In genomic region chr6:33901822-33902816, GRCh38 we compare ENCODE assay signal across 1 cellular context.
TF ChIP-seq lines count a peak whose summit lies in the region.

No MANE protein-coding gene starts in this region.

TF ChIP-seq in K562, 482 proteins besides CTCF, POLR2A, EP300 and RAD21 (continued from another document and continues in another):
- TF ChIP-seq GTF3C2 (IDR thresholded peaks at IDR 0.05; ENCODE audit: borderline replicate concordance, extremely low read depth, insufficient read length) (no peak), ATF4 (CRISPR knock-in tag; IDR thresholded peaks at IDR 0.05) (no peak), DNMT1 (IDR thresholded peaks at IDR 0.05) (no peak), MYBL2 (IDR thresholded peaks at IDR 0.05; ENCODE audit: low read depth) (no peak), MYBL2 (CRISPR knock-in tag; IDR thresholded peaks at IDR 0.05; ENCODE audit: borderline replicate concordance) (no peak), ATF1 (CRISPR knock-in tag; IDR thresholded peaks at IDR 0.05) (no peak), ATF1 (tag; IDR thresholded peaks at IDR 0.05) (no peak), CBFA2T3 (IDR thresholded peaks at IDR 0.05) (peak; percentile 86), KDM4B (IDR thresholded peaks at IDR 0.05; ENCODE audit: borderline replicate concordance in 2 of 2, low read depth in 1 of 2) (no peak), BCOR (IDR thresholded peaks at IDR 0.05) (peak; percentile 80; the same call in 1 of the 2 replicates), PHF8 (IDR thresholded peaks at IDR 0.05; ENCODE audit: borderline replicate concordance, low read length) (no peak), FOXM1 (IDR thresholded peaks at IDR 0.05; ENCODE audit: low read depth) (0 out of 2 replicates have a peak, but pooled peaks have one; percentile 50), FOXM1 (CRISPR knock-in tag; IDR thresholded peaks at IDR 0.05; ENCODE audit: low read depth) (no peak), ZNF239 (CRISPR knock-in tag; IDR thresholded peaks at IDR 0.05) (no peak), TAF1 (IDR thresholded peaks at IDR 0.05; ENCODE audit: control insufficient read depth, extremely low read depth, insufficient read depth, low read length, severe bottlenecking) (no peak), ZNF639 (CRISPR knock-in tag; conservative IDR thresholded peaks at IDR 0.05 in 1 of 2, IDR thresholded peaks at IDR 0.05 in 1 of 2) (no peak), NFIC (IDR thresholded peaks at IDR 0.05) (0 out of 2 replicates have a peak, but pooled peaks have one; percentile 31), TEAD1 (CRISPR knock-in tag; IDR thresholded peaks at IDR 0.05) (no peak), THRAP3 (IDR thresholded peaks at IDR 0.05; ENCODE audit: borderline replicate concordance) (no peak), BRD4 (IDR thresholded peaks at IDR 0.05) (no peak), MTA2 (IDR thresholded peaks at IDR 0.05; ENCODE audit: low read depth) (peak; percentile 49), PTBP1 (IDR thresholded peaks at IDR 0.05; ENCODE audit: low read depth, low read length) (no peak), CHCHD3 (CRISPR knock-in tag; IDR thresholded peaks at IDR 0.05) (no peak), ILF3 (IDR thresholded peaks at IDR 0.05; ENCODE audit: borderline replicate concordance) (no peak), KDM2B (CRISPR knock-in tag; IDR thresholded peaks at IDR 0.05) (no peak), ETS2 (tag; IDR thresholded peaks at IDR 0.05; ENCODE audit: borderline replicate concordance, poor library complexity, severe bottlenecking) (no peak), HIVEP1 (CRISPR knock-in tag; IDR thresholded peaks at IDR 0.05) (no peak), HDAC6 (IDR thresholded peaks at IDR 0.05; ENCODE audit: low read depth, low read length) (no peak), NFE2L1 (tag; IDR thresholded peaks at IDR 0.05; ENCODE audit: borderline replicate concordance, low read depth) (no peak), TEAD4 (IDR thresholded peaks at IDR 0.05; ENCODE audit: low read length) (peak; percentile 59; the same call in 1 of the 2 replicates), TEAD4 (CRISPR knock-in tag; IDR thresholded peaks at IDR 0.05; ENCODE audit: borderline replicate concordance) (no peak), PBX2 (CRISPR knock-in tag; IDR thresholded peaks at IDR 0.05; ENCODE audit: low read depth) (no peak), PBX2 (tag; conservative IDR thresholded peaks at IDR 0.05; ENCODE audit: low read depth) (no peak), ZNF133 (CRISPR knock-in tag; IDR thresholded peaks at IDR 0.05) (no peak), ID3 (CRISPR knock-in tag; IDR thresholded peaks at IDR 0.05) (no peak), ID3 (tag; IDR thresholded peaks at IDR 0.05) (no peak), ARID1B (IDR thresholded peaks at IDR 0.05) (peak; percentile 92), CBFA2T2 (conservative IDR thresholded peaks at IDR 0.05) (peak; percentile 75), ZNF318 (IDR thresholded peaks at IDR 0.05; ENCODE audit: borderline replicate concordance in 1 of 2, low read depth in 1 of 2) (no peak), PTTG1 (tag; IDR thresholded peaks at IDR 0.05; ENCODE audit: low read depth) (no peak), SIN3A (IDR thresholded peaks at IDR 0.05; ENCODE audit: borderline replicate concordance in 2 of 2, control insufficient read depth in 1 of 2, low read depth in 2 of 2, low read length in 2 of 2) (no peak), HDAC1 (IDR thresholded peaks at IDR 0.05) (peak in 1 of 2 experiments; percentile 60; a peak in 1 of 4 replicates), FOXK2 (conservative IDR thresholded peaks at IDR 0.05 in 1 of 2, IDR thresholded peaks at IDR 0.05 in 1 of 2; ENCODE audit: low read depth in 2 of 2) (no peak; a peak in 1 of 4 replicates)
